Comparison of ENCODE assay signal across 20 cellular contexts in genomic region chr20:38871560-38871953, GRCh38. TPM values are rescaled to one million over a fixed set of nuclear protein-coding genes. Genes with fewer than 3 reads are reported as not detected.
DNase-seq lines count a peak whose midpoint lies in the region; ATAC-seq and TF ChIP-seq lines count a peak whose summit lies in the region.
"Had no signal": no experiment of that assay in that cellular context is flagged by ENCODE, and none has a peak within 500 bp of the region (broad histone marks: within the 10 kb centered on the region; RNA-seq: fewer than 3 reads in every experiment).

No MANE protein-coding gene starts in this region.

- H3K4me3 ChIP-seq in Peyer's patch: no peak overlapping the region
- no peak overlapping the region for H3K4me3 ChIP-seq in upper lobe of left lung
- H3K4me3 ChIP-seq in neural progenitor cell: no peak overlapping the region
- H3K4me3 ChIP-seq: SK-N-MC, vagina had no signal

- H3K27me3 ChIP-seq in Peyer's patch: no peaks in the 10 kb centered on the region
- H3K27me3 ChIP-seq in upper lobe of left lung: no peaks in the 10 kb centered on the region
- H3K27me3 ChIP-seq in neural progenitor cell: no peaks in the 10 kb centered on the region
- H3K27me3 ChIP-seq: vagina had no signal

- H3K9me3 Mint-ChIP-seq in activated naive CD8-positive, alpha-beta T cell (ENCODE audit: low read depth): no peaks in the 10 kb centered on the region
- no peaks in the 10 kb centered on the region for H3K9me3 Mint-ChIP-seq in activated naive CD8-positive, alpha-beta T cell treated with anti-CD3 and anti-CD28 coated beads for 36 hours
- no peaks in the 10 kb centered on the region for H3K9me3 Mint-ChIP-seq in neural progenitor cell

- no peaks in the 10 kb centered on the region for H3K79me2 ChIP-seq in neural progenitor cell (ENCODE audit: low read depth)

- H3K27me3 Mint-ChIP-seq in activated naive CD8-positive, alpha-beta T cell: no peaks in the 10 kb centered on the region
- no peaks in the 10 kb centered on the region for H3K27me3 Mint-ChIP-seq in activated naive CD8-positive, alpha-beta T cell treated with anti-CD3 and anti-CD28 coated beads for 36 hours
- peaks cover 14% of the 10 kb centered on the region for H3K27me3 Mint-ChIP-seq in neural progenitor cell (ENCODE audit: insufficient read depth, low read depth)

- H3K9ac ChIP-seq in neural progenitor cell: no peak overlapping the region

- H3F3A ChIP-seq in neural progenitor cell (ENCODE audit: low read depth): no peaks in the 10 kb centered on the region

- ATAC-seq in upper lobe of left lung (ENCODE audit: low FRiP score in 2 of 2): no peak

- peaks cover 13% of the 10 kb centered on the region for H3K36me3 Mint-ChIP-seq in activated naive CD8-positive, alpha-beta T cell
- H3K36me3 Mint-ChIP-seq in activated naive CD8-positive, alpha-beta T cell treated with anti-CD3 and anti-CD28 coated beads for 36 hours: peaks cover 26% of the 10 kb centered on the region
- H3K36me3 Mint-ChIP-seq in neural progenitor cell: no peaks in the 10 kb centered on the region

- TF ChIP-seq POLR2A in Peyer's patch (IDR thresholded peaks at IDR 0.05) (no peak), upper lobe of left lung (IDR thresholded peaks at IDR 0.05) (no peak)

- no peak for TF ChIP-seq EP300 in upper lobe of left lung (IDR thresholded peaks at IDR 0.05)

- WGBS in upper lobe of left lung, 2 donors: 32 to 38% methylated on average over 3 of the region's 3 CpGs

- H3K4me1 ChIP-seq in Peyer's patch (peaks cover 3 to 52% (median 35%) of the 10 kb centered on the region in 4 donors), upper lobe of left lung (peaks cover 46 to 60% (median 58%) of the 10 kb centered on the region in 4 donors), neural progenitor cell (no peaks in the 10 kb centered on the region)
- H3K4me1 ChIP-seq: vagina had no signal

- peak overlapping the region; percentile 64 to 88 (median 82) for H3K27ac ChIP-seq in Peyer's patch
- H3K27ac ChIP-seq in epithelial cell of prostate: peak overlapping the region; percentile 9
- peak overlapping the region in 3 of 4 donors; percentile 76 to 81 (median 79) for H3K27ac ChIP-seq in upper lobe of left lung
- H3K27ac ChIP-seq in neural progenitor cell: no peak overlapping the region
- H3K27ac ChIP-seq: HL-60, SK-N-MC, vagina had no signal

- H3K4me1 Mint-ChIP-seq in activated naive CD8-positive, alpha-beta T cell (ENCODE audit: low read depth): peaks cover 73% of the 10 kb centered on the region
- H3K4me1 Mint-ChIP-seq in activated naive CD8-positive, alpha-beta T cell treated with anti-CD3 and anti-CD28 coated beads for 36 hours: peaks cover 67% of the 10 kb centered on the region
- peaks cover 2% of the 10 kb centered on the region for H3K4me1 Mint-ChIP-seq in neural progenitor cell

- DNase-seq in activated naive CD8-positive, alpha-beta T cell treated with anti-CD3 and anti-CD28 coated beads for 36 hours: no peak
- DNase-seq in Peyer's patch (peak in 1 of 3 donors; percentile 63), epithelial cell of prostate (ENCODE audit: low read depth, low spot score) (no peak), upper lobe of left lung (no peak), cortex of kidney (lab: John Stamatoyannopoulos, UW) (no peak), neural progenitor cell (ENCODE audit: low spot score) (no peak), DMS153 treated with DMSO at 0.1 percent for 48 hours (lab: John Stamatoyannopoulos, UW; ENCODE audit: unreplicated experiment) (no peak)
- DNase-seq: activated CD8-positive, alpha-beta memory T cell treated with anti-CD3 and anti-CD28 coated beads for 24 hours; erythroblast; GOT3; KG1; NCI-H1417 treated with DMSO at 0.1 percent for 48 hours; NCI-H446; retina; stimulated activated CD4-positive, alpha-beta T cell treated with anti-CD3 and anti-CD28 coated beads, Interleukin-15, amount 100 ng/mL, for 24 hours had no signal

- H2AFZ ChIP-seq in neural progenitor cell (replicated peaks): no peak overlapping the region

- H3K9me3 ChIP-seq in Peyer's patch (no peaks in the 10 kb centered on the region), upper lobe of left lung (no peaks in the 10 kb centered on the region), neural progenitor cell (ENCODE audit: low read depth) (no peaks in the 10 kb centered on the region)
- H3K9me3 ChIP-seq: vagina had no signal

- no peaks in the 10 kb centered on the region for H4K20me1 ChIP-seq in neural progenitor cell (ENCODE audit: low read depth)

- peak overlapping the region; percentile 89 for H3K27ac Mint-ChIP-seq in activated naive CD8-positive, alpha-beta T cell
- H3K27ac Mint-ChIP-seq in activated naive CD8-positive, alpha-beta T cell treated with anti-CD3 and anti-CD28 coated beads for 36 hours: no peak overlapping the region
- H3K27ac Mint-ChIP-seq in neural progenitor cell: no peak overlapping the region

- TF ChIP-seq CTCF in Peyer's patch (IDR thresholded peaks at IDR 0.05) (no peak), upper lobe of left lung (IDR thresholded peaks at IDR 0.05) (no peak), neural progenitor cell (IDR thresholded peaks at IDR 0.05) (no peak)

- H3K4me3 Mint-ChIP-seq in activated naive CD8-positive, alpha-beta T cell: no peak overlapping the region
- H3K4me3 Mint-ChIP-seq in activated naive CD8-positive, alpha-beta T cell treated with anti-CD3 and anti-CD28 coated beads for 36 hours: no peak overlapping the region
- H3K4me3 Mint-ChIP-seq in neural progenitor cell: no peak overlapping the region
- H3K4me3 Mint-ChIP-seq: neural crest cell had no signal

- H3K4me2 ChIP-seq in neural progenitor cell: no peak overlapping the region

- no peaks in the 10 kb centered on the region for H3K36me3 ChIP-seq in Peyer's patch
- H3K36me3 ChIP-seq in upper lobe of left lung: no peaks in the 10 kb centered on the region
- H3K36me3 ChIP-seq in neural progenitor cell: no peaks in the 10 kb centered on the region
- H3K36me3 ChIP-seq: vagina had no signal

RNA-seq across cellular contexts. Expression of gene FAM83D, which starts 54.7 kb away (rescaled TPM):
- total RNA-seq in activated naive CD8-positive, alpha-beta T cell treated with anti-CD3 and anti-CD28 coated beads for 36 hours: 10 to 100 TPM; 11.8 to 14.2 TPM
- total RNA-seq in Peyer's patch (10 to 100 TPM in 1 of 4 donors, 1 to 10 TPM in 3; 6.3 to 13.5 (median 7.8) TPM), upper lobe of left lung (1 to 10 TPM; 1.0 to 4.8 (median 3.0) TPM), neural progenitor cell (ENCODE audit: low replicate concordance) (73.9 and 76.7 TPM in 2 replicates)
